In genomic region chr22:45185718-45186511, GRCh38 we compare ENCODE assay signal across 15 cellular contexts. TPM values are rescaled to one million over a fixed set of nuclear protein-coding genes. Genes with fewer than 3 reads are reported as not detected.
DNase-seq lines count a peak whose midpoint lies in the region; ATAC-seq and TF ChIP-seq lines count a peak whose summit lies in the region.
"Had no signal": no experiment of that assay in that cellular context is flagged by ENCODE, and none has a peak within 500 bp of the region (broad histone marks: within the 10 kb centered on the region; RNA-seq: fewer than 3 reads in every experiment).

No MANE protein-coding gene starts in this region.

- no TSS peak for BruUV-seq in Calu3 (replicated peaks; lab: Mats Ljungman, UMichigan)

- no peaks in the 10 kb centered on the region for H3K9me3 Mint-ChIP-seq in Calu3 (ENCODE audit: low read depth, unreplicated experiment)
- H3K9me3 Mint-ChIP-seq in T-helper 2 cell treated with Interferon-gamma antibody and Interleukin-4, amounts not matched to agents 5 μg/mL and 100 μg/mL, for 36 hours, result no peaks in the 10 kb centered on the region
- no peaks in the 10 kb centered on the region for H3K9me3 Mint-ChIP-seq in progenitor cell of endocrine pancreas (ENCODE audit: low read depth)

- DNase-seq in A172 (ENCODE audit: low spot score), result peak; percentile 34
- DNase-seq in Calu3, result no peak
- no peak for DNase-seq in T-helper 2 cell treated with Interferon-gamma antibody and Interleukin-4, amounts not matched to agents 5 μg/mL and 100 μg/mL, for 36 hours (ENCODE audit: low spot score)
- DNase-seq in SHP77 (lab: John Stamatoyannopoulos, UW), result no peak
- DNase-seq in progenitor cell of endocrine pancreas (ENCODE audit: low spot score, unreplicated experiment), result no peak
- no peak for DNase-seq in NCI-H1417 treated with DMSO at 0.1 percent for 48 hours (lab: John Stamatoyannopoulos, UW)
- no peak for DNase-seq in NCI-H187 (lab: John Stamatoyannopoulos, UW)
- DNase-seq: GOT3, mammary epithelial cell, MV-4-11, NCI-H2081 treated with DMSO at 0.1 percent for 48 hours, NCI-H526, retina, SK-N-SH had no signal

- TF ChIP-seq CTCF in Calu3 (IDR thresholded peaks at IDR 0.05; ENCODE audit: unreplicated experiment), result no peak
- no peak for TF ChIP-seq CTCF in progenitor cell of endocrine pancreas (IDR thresholded peaks at IDR 0.05; ENCODE audit: unreplicated experiment)

- peak overlapping the region; percentile 46 for H3K27ac Mint-ChIP-seq in Calu3 (ENCODE audit: unreplicated experiment)
- H3K27ac Mint-ChIP-seq in T-helper 2 cell treated with Interferon-gamma antibody and Interleukin-4, amounts not matched to agents 5 μg/mL and 100 μg/mL, for 36 hours, result peak overlapping the region; percentile 32
- no peak overlapping the region for H3K27ac Mint-ChIP-seq in progenitor cell of endocrine pancreas

- H3K36me3 Mint-ChIP-seq in Calu3 (ENCODE audit: insufficient read depth, unreplicated experiment) (peaks cover 55% of the 10 kb centered on the region), progenitor cell of endocrine pancreas (ENCODE audit: insufficient read depth) (peaks cover 18% of the 10 kb centered on the region)
- peaks cover 63% of the 10 kb centered on the region for H3K36me3 Mint-ChIP-seq in T-helper 2 cell treated with Interferon-gamma antibody and Interleukin-4, amounts not matched to agents 5 μg/mL and 100 μg/mL, for 36 hours (ENCODE audit: low read depth)

- H3K27me3 Mint-ChIP-seq in Calu3 (ENCODE audit: unreplicated experiment) (no peaks in the 10 kb centered on the region), progenitor cell of endocrine pancreas (no peaks in the 10 kb centered on the region)
- H3K27me3 Mint-ChIP-seq in T-helper 2 cell treated with Interferon-gamma antibody and Interleukin-4, amounts not matched to agents 5 μg/mL and 100 μg/mL, for 36 hours (ENCODE audit: low read depth), result no peaks in the 10 kb centered on the region

- no peak overlapping the region for H3K4me3 Mint-ChIP-seq in Calu3 (ENCODE audit: low read depth, unreplicated experiment)
- peak overlapping the region; percentile 5 for H3K4me3 Mint-ChIP-seq in T-helper 2 cell treated with Interferon-gamma antibody and Interleukin-4, amounts not matched to agents 5 μg/mL and 100 μg/mL, for 36 hours
- H3K4me3 Mint-ChIP-seq in progenitor cell of endocrine pancreas (ENCODE audit: low read depth), result no peak overlapping the region

- intact Hi-C loops in Calu3 (cut with micrococcal nuclease; ENCODE audit: unreplicated experiment), result no loop called here

- H3K4me1 Mint-ChIP-seq in Calu3 (ENCODE audit: low read depth, unreplicated experiment), result no peaks in the 10 kb centered on the region
- peaks cover 12% of the 10 kb centered on the region for H3K4me1 Mint-ChIP-seq in T-helper 2 cell treated with Interferon-gamma antibody and Interleukin-4, amounts not matched to agents 5 μg/mL and 100 μg/mL, for 36 hours (ENCODE audit: low read depth)
- H3K4me1 Mint-ChIP-seq in progenitor cell of endocrine pancreas (ENCODE audit: low read depth), result no peaks in the 10 kb centered on the region

- peak; percentile 29 for ATAC-seq in esophagus mucosa

- CTCF ChIA-PET in Calu3 (lab: Charles Lee), result no interaction called here

RNA-seq across cellular contexts. Expression of gene NUP50, which starts 22.2 kb away (rescaled TPM):
- total RNA-seq in A172 (2014; rRNA removed; shearing (Covaris generic)), result 45.7 and 51.5 TPM in 2 replicates
- total RNA-seq in Calu3 (2022), result 107 and 115 TPM in 2 replicates
- 67.8 TPM for total RNA-seq in esophagus mucosa
- total RNA-seq in progenitor cell of endocrine pancreas, result 62.6 and 65.1 TPM in 2 replicates

RNA-seq across cellular contexts. Expression of gene KIAA0930, which starts 54.8 kb away (rescaled TPM):
- total RNA-seq in A172 (2014; rRNA removed; shearing (Covaris generic)), result 83.1 and 92.5 TPM in 2 replicates
- 56.8 and 83.2 TPM in 2 replicates for total RNA-seq in Calu3 (2022)
- 45.4 TPM for total RNA-seq in esophagus mucosa
- 44.1 and 45.3 TPM in 2 replicates for total RNA-seq in progenitor cell of endocrine pancreas
